8 cellular contexts compared by ENCODE assay signal in the genomic region with DNA sequence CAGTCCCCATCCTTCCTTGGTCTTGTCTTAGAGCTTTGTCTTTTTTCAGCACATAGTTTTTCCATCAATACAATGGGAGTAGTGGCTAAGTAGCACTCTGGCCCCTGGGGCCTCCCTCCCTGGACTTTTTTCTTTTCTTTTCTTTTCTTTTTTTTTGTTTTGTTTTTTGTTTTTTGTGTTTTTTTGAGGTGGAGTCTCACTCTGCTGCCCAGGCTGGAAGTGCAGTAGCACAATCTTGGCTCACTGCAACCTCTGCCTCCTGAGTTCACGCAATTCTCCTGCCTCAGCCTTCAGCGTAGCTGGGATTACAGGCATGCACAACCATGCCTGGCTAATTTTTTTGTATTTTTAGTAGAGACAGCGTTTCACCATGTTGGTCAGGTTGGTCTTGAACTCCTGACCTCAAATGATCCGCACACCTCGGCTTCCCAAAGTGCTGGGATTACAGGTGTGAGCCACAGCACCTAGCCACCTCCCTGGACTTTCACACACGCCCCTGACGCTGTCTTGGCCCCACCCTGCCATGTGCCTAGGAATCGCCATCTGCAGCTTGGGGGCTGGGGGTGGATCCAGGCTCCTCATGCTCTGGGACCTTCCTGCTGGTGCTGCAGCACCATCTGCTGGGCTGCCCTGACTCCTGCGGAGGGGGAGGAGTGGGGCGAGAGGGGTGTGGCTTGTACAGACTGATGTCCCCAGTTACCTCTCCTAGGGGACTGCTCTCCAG.
DNase-seq lines count a peak whose midpoint lies in the region; ATAC-seq and TF ChIP-seq lines count a peak whose summit lies in the region.

No MANE protein-coding gene starts in this region.

- ATAC-seq in HG02623 (IDR thresholded peaks at IDR 0.05; ENCODE audit: unreplicated experiment) (peak; percentile 27), HG02970 (IDR thresholded peaks at IDR 0.05; ENCODE audit: low FRiP score, unreplicated experiment) (no peak)

- DNase-seq in DMS79 (lab: John Stamatoyannopoulos, UW) (peak; percentile 29), NCI-H226 (peak; percentile 86), cardiac fibroblast (ENCODE audit: low read depth in 2 of 2) (peak; percentile 92 to 93), iris pigment epithelial cell (ENCODE audit: low read depth) (peak; percentile 89)
- peak; percentile 61 to 70 (median 68) for DNase-seq in activated CD4-positive, CD25-positive, alpha-beta regulatory T cell (lab: John Stamatoyannopoulos, UW)
- peak; percentile 68 to 84 for DNase-seq in stimulated activated CD4-positive, alpha-beta T cell treated with anti-CD3 and anti-CD28 coated beads, Interleukin-12 subunit alpha, Interleukin-12 subunit beta, amount 100 ng/mL, for 24 hours (ENCODE audit: low read depth in 2 of 2)

- H3K4me3 ChIP-seq in cardiac fibroblast (replicated peaks in 1 of 2; ENCODE audit: low read depth in 2 of 2, low read length in 2 of 2): peak overlapping the region in 1 of 2 donors; percentile 95

- TF ChIP-seq CTCF in cardiac fibroblast (IDR thresholded peaks at IDR 0.05; ENCODE audit: low read depth, low read length): peak; percentile 99

Comparison
In these comparisons a context has a peak if more than half of its experiments do, and no peak if none do; other contexts are left out.
1. DNase-seq: peak in every context shown above with its lines; median percentile 92 in cardiac fibroblast; 89 in iris pigment epithelial cell; 86 in NCI-H226; 76 in stimulated activated CD4-positive, alpha-beta T cell treated with anti-CD3 and anti-CD28 coated beads, Interleukin-12 subunit alpha, Interleukin-12 subunit beta, amount 100 ng/mL, for 24 hours; 68 in activated CD4-positive, CD25-positive, alpha-beta regulatory T cell; 29 in DMS79.